Comparison of ENCODE assay signal across 10 cellular contexts in genomic region chr7:94394058-94394398, GRCh38. TPM values are rescaled to one million over a fixed set of nuclear protein-coding genes. Genes with fewer than 3 reads are reported as not detected.
DNase-seq lines count a peak whose midpoint lies in the region; ATAC-seq and TF ChIP-seq lines count a peak whose summit lies in the region.
"Had no signal": no experiment of that assay in that cellular context is flagged by ENCODE, and none has a peak within 500 bp of the region (broad histone marks: within the 10 kb centered on the region; RNA-seq: fewer than 3 reads in every experiment).

No MANE protein-coding gene starts in this region.

- peak overlapping the region in 1 of 2 donors; percentile 37 for H3K9ac ChIP-seq in colonic mucosa (ENCODE audit: low read depth in 2 of 2, low read length in 2 of 2)

- WGBS in spleen, 5 donors: 16 to 39% (median 27%) methylated on average over 6 to 18 of the region's 18 CpGs

- peak overlapping the region; percentile 54 for H3K4me3 ChIP-seq in H7 (ENCODE audit: insufficient read depth, low read depth, low read length)
- H3K4me3 ChIP-seq in colonic mucosa: no peak overlapping the region
- H3K4me3 ChIP-seq in left lung: peak overlapping the region; percentile 12 to 38
- peak overlapping the region in 7 of 8 donors; percentile 17 to 64 (median 36) for H3K4me3 ChIP-seq in spleen

- DNase-seq in H7 (no peak), colonic mucosa (no peak), left lung (peak in 1 of 2 donors; percentile 64), spleen (no peak), NCI-H526 treated with DMSO at 0.1 percent for 48 hours (lab: John Stamatoyannopoulos, UW) (no peak), NCI-H2107 treated with DMSO at 0.1 percent for 48 hours (lab: John Stamatoyannopoulos, UW; ENCODE audit: unreplicated experiment) (no peak)
- DNase-seq: head of caudate nucleus, NCI-H2107 had no signal

- H3K9me3 ChIP-seq in colonic mucosa (no peaks in the 10 kb centered on the region), left lung (no peaks in the 10 kb centered on the region), spleen (no peaks in the 10 kb centered on the region)

- H3K4me1 ChIP-seq in colonic mucosa: no peaks in the 10 kb centered on the region
- H3K4me1 ChIP-seq in left lung: peaks cover 0 to 4% of the 10 kb centered on the region in 2 donors
- peaks cover 0 to 42% (median 17%) of the 10 kb centered on the region in 6 donors for H3K4me1 ChIP-seq in spleen

- H3K27me3 ChIP-seq in H7 (ENCODE audit: control insufficient read depth, insufficient read depth, low read length) (peaks cover 2% of the 10 kb centered on the region), colonic mucosa (no peaks in the 10 kb centered on the region), left lung (peaks cover 0 to 25% of the 10 kb centered on the region in 2 donors), spleen (replicated peaks in 1 of 7) (peaks cover 0 to 25% (median 0%) of the 10 kb centered on the region in 7 donors)

- no peak for TF ChIP-seq CTCF in colonic mucosa (IDR thresholded peaks at IDR 0.05)
- TF ChIP-seq CTCF in left lung (IDR thresholded peaks at IDR 0.05): no peak
- no peak for TF ChIP-seq CTCF in spleen (IDR thresholded peaks at IDR 0.05 in 8 of 11, conservative IDR thresholded peaks at IDR 0.05 in 3 of 11)

- intact Hi-C loops in colonic mucosa (cut with DNase I) (loop anchor here (5.0 kb wide), 1 partner anchor 97 kb away; no protein-coding TSS in a partner anchor), left lung (cut with DNase I) (no loop called here), spleen (cut with DNase I; ENCODE audit: low total_unique reads) (no loop called here)

- H3K27ac ChIP-seq in colonic mucosa (peak overlapping the region; percentile 77), left lung (peak overlapping the region; percentile 62 to 91), spleen (peak overlapping the region; percentile 19 to 81 (median 72))

- H3K36me3 ChIP-seq in H7 (replicated peaks; ENCODE audit: control insufficient read depth, insufficient read depth, low read length): no peaks in the 10 kb centered on the region
- H3K36me3 ChIP-seq in colonic mucosa: no peaks in the 10 kb centered on the region
- no peaks in the 10 kb centered on the region for H3K36me3 ChIP-seq in left lung
- H3K36me3 ChIP-seq in spleen: no peaks in the 10 kb centered on the region

- ATAC-seq in left lung: no peak
- ATAC-seq in HG03135 (IDR thresholded peaks at IDR 0.05; ENCODE audit: unreplicated experiment): no peak
- ATAC-seq in HG03139 (IDR thresholded peaks at IDR 0.05; ENCODE audit: unreplicated experiment): no peak

- TF ChIP-seq POLR2A in spleen (IDR thresholded peaks at IDR 0.05): no peak

RNA-seq across cellular contexts. Expression of gene COL1A2, which starts 0.7 kb away (rescaled TPM):
- total RNA-seq in H7 (2014; rRNA removed; shearing (Covaris generic)): 37.9 and 47.8 TPM in 2 replicates
- total RNA-seq in colonic mucosa: 100 to 1,000 TPM in 1 of 2 donors, 10 to 100 TPM in 1; 55.6 to 131 TPM
- total RNA-seq in left lung: 1,000 to 10,000 TPM in 1 of 2 donors, 100 to 1,000 TPM in 1; 859 to 3,050 TPM
- 100 to 1,000 TPM in 6 of 7 donors, 10 to 100 TPM in 1; 72.8 to 228 (median 166) TPM for total RNA-seq in spleen
- polyA plus RNA-seq in spleen: 10 to 100 TPM; 39.7 to 73.0 (median 48.3) TPM
